11 cellular contexts compared by ENCODE assay signal in the genomic region with DNA sequence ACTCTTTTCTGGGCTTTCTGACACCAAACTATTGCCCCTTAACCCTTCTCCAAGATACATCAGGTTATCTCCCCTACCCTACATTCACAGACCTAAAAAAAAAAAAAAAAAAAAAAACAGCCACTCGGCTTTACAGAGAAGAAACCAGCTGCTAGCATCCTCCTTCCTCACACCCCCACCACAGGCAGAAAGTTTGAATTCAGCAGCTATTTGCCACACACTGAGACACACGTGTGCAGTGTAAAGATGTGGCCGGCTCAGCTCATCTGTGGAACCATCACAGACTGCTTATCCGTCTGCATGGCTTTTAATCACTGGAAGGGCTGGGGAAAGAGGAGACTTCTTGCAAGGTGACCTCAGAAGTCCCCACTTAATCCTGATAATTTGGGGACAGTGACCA. TPM values are rescaled to one million over a fixed set of nuclear protein-coding genes. Genes with fewer than 3 reads are reported as not detected.
DNase-seq lines count a peak whose midpoint lies in the region; ATAC-seq and TF ChIP-seq lines count a peak whose summit lies in the region.
"Had no signal": no experiment of that assay in that cellular context is flagged by ENCODE, and none has a peak within 500 bp of the region (broad histone marks: within the 10 kb centered on the region; RNA-seq: fewer than 3 reads in every experiment).

No MANE protein-coding gene starts in this region.

- 60 to 77% methylated on average over 4 of the region's 4 CpGs for WGBS in esophagus squamous epithelium, 2 donors
- WGBS in smooth muscle cell (ENCODE audit: low lambda C conversion rate): 32% methylated on average over 4 of the region's 4 CpGs

- POLR2A ChIA-PET in activated CD4-positive, alpha-beta T cell treated with anti-CD3 and anti-CD28 coated beads, Interleukin-2, amount 10 ng/mL, durations not matched to agents 7 days and 5 days (lab: Charles Lee): no interaction called here
- POLR2A ChIA-PET in T-cell (lab: Charles Lee) (interaction anchor here (0.5 to 0.6 kb wide), 3 partner anchors 27 to 96 kb away, joined by 3 read pairs; no protein-coding TSS in a partner anchor), RWPE1 (lab: Yijun Ruan, JAX; ENCODE audit: low non-redundant PET) (no interaction called here)

- H3K27me3 ChIP-seq in esophagus squamous epithelium (no peaks in the 10 kb centered on the region), smooth muscle cell (ENCODE audit: low read depth) (no peaks in the 10 kb centered on the region)

- TF ChIP-seq POLR2A in esophagus squamous epithelium (IDR thresholded peaks at IDR 0.05): no peak

- peak overlapping the region in 3 of 4 donors; percentile 34 to 48 (median 42) for H3K27ac ChIP-seq in esophagus squamous epithelium
- no peak overlapping the region for H3K27ac ChIP-seq in smooth muscle cell (ENCODE audit: low read depth)
- H3K27ac ChIP-seq in RWPE1: no peak overlapping the region

- H3K9me3 Mint-ChIP-seq in activated CD4-positive, alpha-beta T cell treated with anti-CD3 and anti-CD28 coated beads, Interleukin-2, amount 10 ng/mL, durations not matched to agents 7 days and 5 days: no peaks in the 10 kb centered on the region
- no peaks in the 10 kb centered on the region for H3K9me3 Mint-ChIP-seq in T-cell

- H3K4me1 ChIP-seq in esophagus squamous epithelium (peaks cover 41 to 83% (median 52%) of the 10 kb centered on the region in 3 donors), smooth muscle cell (ENCODE audit: low read depth) (peaks cover 10% of the 10 kb centered on the region)

- intact Hi-C loops in esophagus squamous epithelium (cut with DNase I): no loop called here

- H3K36me3 ChIP-seq in esophagus squamous epithelium (no peaks in the 10 kb centered on the region), smooth muscle cell (ENCODE audit: low read depth) (no peaks in the 10 kb centered on the region)

- ATAC-seq in T-cell (replicated peaks in 1 of 4): peak; percentile 64 to 86 (median 71)

- H3K27me3 Mint-ChIP-seq in activated CD4-positive, alpha-beta T cell treated with anti-CD3 and anti-CD28 coated beads, Interleukin-2, amount 10 ng/mL, durations not matched to agents 7 days and 5 days: peaks cover 26% of the 10 kb centered on the region
- peaks cover 6 to 38% of the 10 kb centered on the region in 2 donors for H3K27me3 Mint-ChIP-seq in T-cell

- CTCF ChIA-PET in activated CD4-positive, alpha-beta T cell treated with anti-CD3 and anti-CD28 coated beads, Interleukin-2, amount 10 ng/mL, durations not matched to agents 7 days and 5 days (lab: Charles Lee): interaction anchor here (0.6 to 1.6 kb wide), 5 partner anchors 140 to 990 kb away, joined by 3 to 4 read pairs (median 4); no protein-coding TSS in a partner anchor
- CTCF ChIA-PET in T-cell (lab: Charles Lee): interaction anchor here in 1 of 2 donors (0.6 to 0.9 kb wide), 3 partner anchors 8 to 131 kb away, joined by 4 to 9 read pairs (median 6); no protein-coding TSS in a partner anchor
- CTCF ChIA-PET in RWPE1 (lab: Yijun Ruan, JAX): no interaction called here

- DNase-seq in activated CD4-positive, alpha-beta T cell treated with anti-CD3 and anti-CD28 coated beads, Interleukin-2, amount 10 ng/mL, durations not matched to agents 7 days and 5 days: peak; percentile 40
- no peak for DNase-seq in activated CD4-positive, alpha-beta T cell treated with anti-CD3 and anti-CD28 coated beads, Interleukin-2, amount 50 U/mL, for 1 hour
- DNase-seq in T-cell (peak in 23 of 34 experiments; percentile 11 to 51 (median 29)), esophagus squamous epithelium (lab: John Stamatoyannopoulos, UW) (no peak), smooth muscle cell (lab: John Stamatoyannopoulos, UW; ENCODE audit: unreplicated experiment) (no peak), HK-2 (ENCODE audit: unreplicated experiment) (no peak), RWPE1 (ENCODE audit: low spot score) (no peak), NCI-H1930 (lab: John Stamatoyannopoulos, UW) (no peak)
- DNase-seq: hippocampal formation, midbrain had no signal

- H3K4me1 Mint-ChIP-seq in activated CD4-positive, alpha-beta T cell treated with anti-CD3 and anti-CD28 coated beads, Interleukin-2, amount 10 ng/mL, durations not matched to agents 7 days and 5 days: peaks cover 31% of the 10 kb centered on the region
- H3K4me1 Mint-ChIP-seq in T-cell: peaks cover 34 to 39% (median 38%) of the 10 kb centered on the region in 3 donors

- no peaks in the 10 kb centered on the region for H3K36me3 Mint-ChIP-seq in activated CD4-positive, alpha-beta T cell treated with anti-CD3 and anti-CD28 coated beads, Interleukin-2, amount 10 ng/mL, durations not matched to agents 7 days and 5 days (ENCODE audit: low read depth)
- no peaks in the 10 kb centered on the region for H3K36me3 Mint-ChIP-seq in T-cell

- H3K9ac ChIP-seq in smooth muscle cell (ENCODE audit: low read depth): no peak overlapping the region

- H3F3A ChIP-seq in smooth muscle cell (ENCODE audit: low read depth): no peaks in the 10 kb centered on the region

- peak overlapping the region; percentile 75 for H3K27ac Mint-ChIP-seq in activated CD4-positive, alpha-beta T cell treated with anti-CD3 and anti-CD28 coated beads, Interleukin-2, amount 10 ng/mL, durations not matched to agents 7 days and 5 days
- H3K27ac Mint-ChIP-seq in T-cell: peak overlapping the region; percentile 25 to 60

- H3K9me3 ChIP-seq in esophagus squamous epithelium (no peaks in the 10 kb centered on the region), smooth muscle cell (replicated peaks; ENCODE audit: low read depth) (no peaks in the 10 kb centered on the region)

- H3K4me3 Mint-ChIP-seq in activated CD4-positive, alpha-beta T cell treated with anti-CD3 and anti-CD28 coated beads, Interleukin-2, amount 10 ng/mL, durations not matched to agents 7 days and 5 days: peak overlapping the region; percentile 49
- peak overlapping the region; percentile 70 to 80 (median 79) for H3K4me3 Mint-ChIP-seq in T-cell

- no peak for TF ChIP-seq CTCF in esophagus squamous epithelium (IDR thresholded peaks at IDR 0.05)
- TF ChIP-seq CTCF in smooth muscle cell (IDR thresholded peaks at IDR 0.05; ENCODE audit: borderline replicate concordance, insufficient read depth, poor library complexity, severe bottlenecking): no peak
- no peak for TF ChIP-seq CTCF in RWPE1 (conservative IDR thresholded peaks at IDR 0.05; ENCODE audit: low read depth)

- H3K4me2 ChIP-seq in smooth muscle cell: peak overlapping the region; percentile 66

- H3K4me3 ChIP-seq in esophagus squamous epithelium (no peak overlapping the region), smooth muscle cell (no peak overlapping the region)

- no peaks in the 10 kb centered on the region for H3K79me2 ChIP-seq in smooth muscle cell (ENCODE audit: low read depth)

- H4K20me1 ChIP-seq in smooth muscle cell (ENCODE audit: low read depth): no peaks in the 10 kb centered on the region

- peak overlapping the region; percentile 74 for H2AFZ ChIP-seq in smooth muscle cell (ENCODE audit: low read depth)

RNA-seq across cellular contexts. Expression of a gene that starts 50.1 kb away (rescaled TPM):
- total RNA-seq in activated CD4-positive, alpha-beta T cell treated with anti-CD3 and anti-CD28 coated beads, Interleukin-2, amount 10 ng/mL, durations not matched to agents 7 days and 5 days: not detected
- total RNA-seq in T-cell: under 1 TPM in 4 of 5 donors, not detected in 1; 0.13 to 0.90 (median 0.74) TPM
- 10 to 100 TPM; 21.1 to 92.5 (median 49.7) TPM for total RNA-seq in esophagus squamous epithelium
- total RNA-seq in smooth muscle cell: 0.09 TPM in 1 of 2 replicates, not detected in the other
- 0.19 and 0.79 TPM in 2 replicates for polyA plus RNA-seq in smooth muscle cell
- total RNA-seq: A673 had no signal

Comparison
In these comparisons a context has a peak if more than half of its experiments do, and no peak if none do; other contexts are left out.
1. DNase-seq: peak in activated CD4-positive, alpha-beta T cell treated with anti-CD3 and anti-CD28 coated beads, Interleukin-2, amount 10 ng/mL, durations not matched to agents 7 days and 5 days (single experiment) and T-cell (23 of 34); none in activated CD4-positive, alpha-beta T cell treated with anti-CD3 and anti-CD28 coated beads, Interleukin-2, amount 50 U/mL, for 1 hour (single experiment), esophagus squamous epithelium (single experiment), smooth muscle cell (single experiment), HK-2 (single experiment), RWPE1 (single experiment) and NCI-H1930 (0 of 2).
2. H3K27ac ChIP-seq: peak in esophagus squamous epithelium (3 of 4); none in smooth muscle cell (single experiment) and RWPE1 (single experiment).
3. RNA of a gene that starts 50.1 kb away (total RNA-seq): 21.1 to 92.5 TPM in esophagus squamous epithelium; 0.13 to 0.90 TPM in T-cell, not detected in activated CD4-positive, alpha-beta T cell treated with anti-CD3 and anti-CD28 coated beads, Interleukin-2, amount 10 ng/mL, durations not matched to agents 7 days and 5 days and 0.09 TPM in smooth muscle cell; every median in the first group is over 10 times any median in the second.
4. POLR2A ChIA-PET loops: an anchor here in T-cell (0.5 to 0.6 kb wide); none called in activated CD4-positive, alpha-beta T cell treated with anti-CD3 and anti-CD28 coated beads, Interleukin-2, amount 10 ng/mL, durations not matched to agents 7 days and 5 days and RWPE1.